Comparison of ENCODE assay signal across 11 cellular contexts in the genomic region with DNA sequence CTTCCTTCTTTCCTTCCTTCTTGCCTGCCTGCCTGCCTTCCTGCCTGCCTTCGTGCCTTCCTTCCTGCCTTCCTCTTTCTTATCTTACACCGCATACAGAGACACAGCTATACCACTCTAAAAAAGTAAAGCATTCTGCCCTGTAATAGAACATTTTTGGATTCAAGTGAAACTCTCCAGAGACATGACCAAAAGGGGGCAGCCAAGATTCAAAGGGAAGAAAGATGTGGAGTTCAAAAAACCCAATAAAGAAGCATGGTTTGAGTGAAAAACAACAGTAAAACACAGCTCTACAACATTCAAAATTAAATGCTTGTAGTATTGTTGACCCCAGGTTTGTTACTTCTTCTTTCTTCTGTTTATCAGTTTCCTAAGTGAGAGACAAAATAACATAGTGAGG.
DNase-seq lines count a peak whose midpoint lies in the region; TF ChIP-seq lines count a peak whose summit lies in the region.
"Had no signal": no experiment of that assay in that cellular context is flagged by ENCODE, and none has a peak within 500 bp of the region (broad histone marks: within the 10 kb centered on the region; RNA-seq: fewer than 3 reads in every experiment).

No MANE protein-coding gene starts in this region.

- no peak overlapping the region for H3K27ac Mint-ChIP-seq in glutamatergic neuron (ENCODE audit: unreplicated experiment)
- H3K27ac Mint-ChIP-seq: activated T-cell treated with anti-CD3 and anti-CD28 coated beads, Interleukin-2, amount 50 U/mL, for 72 hours; CD4-positive, alpha-beta T cell had no signal

- no peak overlapping the region for H3K4me2 ChIP-seq in OCI-LY3 (ENCODE audit: low read length)

- H4K20me1 ChIP-seq in OCI-LY3 (ENCODE audit: insufficient read depth, low read length), result no peaks in the 10 kb centered on the region

- H3K4me3 ChIP-seq in AG04450 (ENCODE audit: low read depth, low read length) (no peak overlapping the region), OCI-LY3 (ENCODE audit: low read length) (no peak overlapping the region)
- H3K4me3 ChIP-seq: upper lobe of right lung had no signal

- H3K9ac ChIP-seq in OCI-LY3 (ENCODE audit: low read length), result no peak overlapping the region

- DNase-seq in AG04450 (ENCODE audit: low read depth, low spot score), result no peak
- peak; percentile 1 for DNase-seq in HPDE6-E6E7 (ENCODE audit: extremely low spot score)
- DNase-seq in glutamatergic neuron, result no peak
- DNase-seq in activated CD4-positive, alpha-beta T cell treated with anti-CD3 and anti-CD28 coated beads, Interleukin-2, amount 50 U/mL, for 4 hours, result no peak
- DNase-seq in activated CD8-positive, alpha-beta memory T cell treated with anti-CD3 and anti-CD28 coated beads for 24 hours, result no peak
- DNase-seq in NCI-H1436 treated with DMSO at 0.1 percent for 48 hours (lab: John Stamatoyannopoulos, UW), result no peak
- DNase-seq in NCI-H774 (lab: John Stamatoyannopoulos, UW), result no peak
- DNase-seq: activated T-cell treated with anti-CD3 and anti-CD28 coated beads, Interleukin-2, amount 50 U/mL, for 72 hours; CD4-positive, alpha-beta T cell; upper lobe of right lung had no signal

- H3K79me2 ChIP-seq in OCI-LY3 (ENCODE audit: low read length), result no peaks in the 10 kb centered on the region

- no peak overlapping the region for H2AFZ ChIP-seq in OCI-LY3 (ENCODE audit: low read depth, low read length)

- CTCF ChIA-PET in AG04450 (lab: Charles Lee), result no interaction called here

- H3K9me3 Mint-ChIP-seq in glutamatergic neuron (ENCODE audit: unreplicated experiment), result no peaks in the 10 kb centered on the region

- H3K4me3 Mint-ChIP-seq in glutamatergic neuron (ENCODE audit: unreplicated experiment), result no peak overlapping the region
- H3K4me3 Mint-ChIP-seq: activated T-cell treated with anti-CD3 and anti-CD28 coated beads, Interleukin-2, amount 50 U/mL, for 72 hours; CD4-positive, alpha-beta T cell had no signal

- H3K27me3 Mint-ChIP-seq in glutamatergic neuron (ENCODE audit: unreplicated experiment), result no peaks in the 10 kb centered on the region
- H3K27me3 Mint-ChIP-seq: CD4-positive, alpha-beta T cell had no signal

- no peaks in the 10 kb centered on the region for H3K4me1 Mint-ChIP-seq in glutamatergic neuron (ENCODE audit: low read depth, unreplicated experiment)

- H3K36me3 Mint-ChIP-seq in glutamatergic neuron (ENCODE audit: unreplicated experiment), result no peaks in the 10 kb centered on the region

- POLR2A ChIA-PET in AG04450 (lab: Yijun Ruan, JAX), result no interaction called here

- H3K27ac ChIP-seq in AG04450 (ENCODE audit: low read depth, low read length) (no peak overlapping the region), OCI-LY3 (ENCODE audit: low read length) (no peak overlapping the region)
- H3K27ac ChIP-seq: upper lobe of right lung had no signal

- H3K9me3 ChIP-seq in AG04450 (ENCODE audit: control insufficient read depth, insufficient read depth, low read length) (peaks cover 2% of the 10 kb centered on the region; the same call in 1 of the 2 replicates), OCI-LY3 (ENCODE audit: insufficient read depth, low read length) (peaks cover 6% of the 10 kb centered on the region)
- H3K9me3 ChIP-seq: upper lobe of right lung had no signal

- H3K27me3 ChIP-seq in AG04450 (ENCODE audit: control insufficient read depth, insufficient read depth, low read length), result no peaks in the 10 kb centered on the region
- H3K27me3 ChIP-seq in OCI-LY3 (ENCODE audit: low read depth, low read length), result no peaks in the 10 kb centered on the region
- H3K27me3 ChIP-seq: upper lobe of right lung had no signal

- TF ChIP-seq CTCF in AG04450 (IDR thresholded peaks at IDR 0.05; ENCODE audit: low read depth, low read length), result peak; percentile 24; the same call in 1 of the 2 replicates
- peak; percentile 35 for TF ChIP-seq CTCF in OCI-LY3 (IDR thresholded peaks at IDR 0.05; ENCODE audit: low read depth, low read length)
- peak; percentile 10 for TF ChIP-seq CTCF in glutamatergic neuron (IDR thresholded peaks at IDR 0.05; ENCODE audit: partially characterized antibody, unreplicated experiment)

- H3K36me3 ChIP-seq in OCI-LY3 (replicated peaks; ENCODE audit: low read depth, low read length), result no peaks in the 10 kb centered on the region
- H3K36me3 ChIP-seq: upper lobe of right lung had no signal

- no peaks in the 10 kb centered on the region for H3K4me1 ChIP-seq in OCI-LY3 (ENCODE audit: low read length)
- H3K4me1 ChIP-seq: upper lobe of right lung had no signal
